Comparison of ENCODE assay signal across 29 cellular contexts in the genomic region with DNA sequence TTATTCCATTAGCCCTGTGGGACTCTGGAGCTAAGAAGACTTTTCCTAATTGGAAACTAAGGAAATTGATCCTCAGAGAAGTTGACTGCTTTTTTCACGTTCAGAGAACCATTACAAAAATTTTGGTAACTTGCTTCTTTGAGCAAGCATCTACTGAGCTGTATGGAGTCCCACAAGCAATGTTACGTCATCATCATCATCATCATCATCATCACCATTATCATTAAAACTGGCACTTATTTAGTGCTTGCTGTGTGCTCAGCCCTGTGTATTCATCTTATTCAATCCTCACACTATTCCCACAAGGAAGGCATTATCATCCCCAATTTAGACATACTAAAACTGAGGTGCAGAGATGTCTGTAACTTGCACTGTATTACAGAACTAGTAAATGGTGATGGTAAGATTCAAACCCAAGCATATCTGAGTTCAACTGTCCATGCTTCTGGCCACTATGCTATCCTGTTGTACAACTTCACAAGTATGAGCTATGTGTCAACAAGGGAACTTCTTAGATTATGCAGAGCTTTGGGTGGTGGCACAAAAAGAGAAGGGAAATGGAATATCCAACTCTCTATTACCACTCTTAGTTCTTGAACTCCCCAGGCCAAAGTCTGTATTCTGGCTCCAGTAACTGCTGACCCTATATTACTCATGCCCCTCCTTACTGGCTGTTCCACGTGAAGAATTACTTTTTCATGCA. TPM values are rescaled to one million over a fixed set of nuclear protein-coding genes. Genes with fewer than 3 reads are reported as not detected.
DNase-seq lines count a peak whose midpoint lies in the region; ATAC-seq, FAIRE-seq and TF ChIP-seq lines count a peak whose summit lies in the region.
"Had no signal": no experiment of that assay in that cellular context is flagged by ENCODE, and none has a peak within 500 bp of the region (broad histone marks: within the 10 kb centered on the region; RNA-seq: fewer than 3 reads in every experiment).

No MANE protein-coding gene starts in this region.

- H3K79me2 ChIP-seq in HepG2 (ENCODE audit: insufficient read depth, low read length) (no peaks in the 10 kb centered on the region), trophoblast cell (ENCODE audit: control insufficient read depth, insufficient read depth, low read length, poor library complexity) (no peaks in the 10 kb centered on the region)

- no peak overlapping the region for H3K23ac ChIP-seq in trophoblast cell (ENCODE audit: low read length)

- H2BK12ac ChIP-seq in trophoblast cell (ENCODE audit: low read length) = no peak overlapping the region

- no peak overlapping the region for H2AFZ ChIP-seq in HepG2 (ENCODE audit: low read length)
- no peak overlapping the region for H2AFZ ChIP-seq in trophoblast cell (ENCODE audit: insufficient read depth, low read length, poor library complexity)

- no peak for DNase-seq in HepG2 (ENCODE audit: low spot score)
- no peak for DNase-seq in right lobe of liver
- DNase-seq in trophoblast cell = peak; percentile 53 to 74
- DNase-seq: 8988T; ACHN; BE2C; C1 segment of cervical spinal cord; CD4-positive, alpha-beta memory T cell; CD4-positive, CD25-positive, alpha-beta regulatory T cell; CD8-positive, alpha-beta memory T cell; COR-L47; DMS 273 treated with DMSO at 0.1 percent for 48 hours; DMS153; DMS53; DMS79; DND-41; EL; GDM1 had no signal

- no peak overlapping the region for H4K8ac ChIP-seq in trophoblast cell (ENCODE audit: low read depth, low read length)

- CTCF ChIA-PET in HepG2 (lab: Yijun Ruan, JAX; ENCODE audit: low intra/inter-chr PET ratio, low total read pairs) = no interaction called here

- H2BK5ac ChIP-seq in trophoblast cell (ENCODE audit: low read depth, low read length, poor library complexity) = no peak overlapping the region

- no peak overlapping the region for H2AK5ac ChIP-seq in trophoblast cell (ENCODE audit: low read length)

- TF ChIP-seq CTCF in HepG2 (CRISPR knock-in tag; IDR thresholded peaks at IDR 0.05) (no peak), right lobe of liver (IDR thresholded peaks at IDR 0.05) (no peak)

- H3K4me3 ChIP-seq in HepG2 (replicated peaks in 1 of 3; ENCODE audit: insufficient read depth in 1 of 3, low read depth in 2 of 3, low read length in 3 of 3) (no peak overlapping the region), right lobe of liver (no peak overlapping the region), trophoblast cell (ENCODE audit: low read depth, low read length) (no peak overlapping the region)
- H3K4me3 ChIP-seq: BLaER1, GM12878 had no signal

- H3K36me3 ChIP-seq in HepG2 (replicated peaks in 1 of 2; ENCODE audit: control insufficient read depth in 1 of 2, insufficient read depth in 2 of 2, low read length in 2 of 2) (no peaks in the 10 kb centered on the region), right lobe of liver (no peaks in the 10 kb centered on the region), trophoblast cell (ENCODE audit: control insufficient read depth in 1 of 2, insufficient read depth in 2 of 2, low read length in 2 of 2) (no peaks in the 10 kb centered on the region)
- H3K36me3 ChIP-seq: BE2C, BLaER1 had no signal

- H3K14ac ChIP-seq in trophoblast cell (ENCODE audit: low read length) = no peak overlapping the region

- no peak for ATAC-seq in HepG2
- ATAC-seq in right lobe of liver = no peak
- no peak for ATAC-seq in HG02840 (IDR thresholded peaks at IDR 0.05; ENCODE audit: low FRiP score, unreplicated experiment)
- ATAC-seq: GM12878 had no signal

- WGBS in HepG2 (ENCODE audit: low lambda C conversion rate) = 6% methylated on average over 3 of the region's 3 CpGs
- 45% methylated on average over 3 of the region's 3 CpGs for WGBS in right lobe of liver (ENCODE audit: insufficient coverage, low coverage, low lambda C conversion rate, missing lambda C conversion rate)
- no CpG with 5 or more reads among the region's 3 CpGs for WGBS in trophoblast cell (ENCODE audit: extremely low coverage, insufficient coverage, insufficient read length)

- intact Hi-C loops in HepG2 (cut with micrococcal nuclease; ENCODE audit: unreplicated experiment) (no loop called here), right lobe of liver (cut with DNase I) (no loop called here)

- H3K9me3 ChIP-seq in HepG2 (ENCODE audit: low read length) (no peaks in the 10 kb centered on the region), right lobe of liver (no peaks in the 10 kb centered on the region), trophoblast cell (ENCODE audit: insufficient read depth, low read depth, low read length) (peaks cover 2% of the 10 kb centered on the region)
- H3K9me3 ChIP-seq: BE2C, BLaER1 had no signal

- FAIRE-seq in HepG2 (lab: Jason Lieb, UNC) = no peak
- FAIRE-seq: A204.1, GM12878, GM12892, GM18507 had no signal

- H3K9ac ChIP-seq in HepG2 (ENCODE audit: insufficient read depth, low read depth, low read length) (no peak overlapping the region), trophoblast cell (ENCODE audit: low read length) (no peak overlapping the region)
- H3K9ac ChIP-seq: BLaER1 had no signal

- H3K4me1 ChIP-seq in HepG2 (ENCODE audit: insufficient read depth, low read length) (no peaks in the 10 kb centered on the region), right lobe of liver (no peaks in the 10 kb centered on the region), trophoblast cell (ENCODE audit: control insufficient read depth in 1 of 2, insufficient read depth in 2 of 2, low read length in 2 of 2) (peaks cover 14 to 26% of the 10 kb centered on the region in 2 experiments)
- H3K4me1 ChIP-seq: BE2C, BLaER1 had no signal

- TF ChIP-seq EP300 in HepG2 (IDR thresholded peaks at IDR 0.05; ENCODE audit: low read depth in 2 of 2, low read length in 2 of 2) (no peak), HepG2 (CRISPR knock-in tag; IDR thresholded peaks at IDR 0.05; ENCODE audit: borderline replicate concordance) (no peak)

- no peak overlapping the region for H3K18ac ChIP-seq in trophoblast cell (ENCODE audit: low read length)

- BruUV-seq in HepG2 (replicated peaks; lab: Mats Ljungman, UMichigan) = no TSS peak

- H3K79me1 ChIP-seq in trophoblast cell (ENCODE audit: low read length) = peaks cover 4% of the 10 kb centered on the region

- POLR2A ChIA-PET in HepG2 (lab: Yijun Ruan, JAX) = no interaction called here

- TF ChIP-seq POLR2A in HepG2 (IDR thresholded peaks at IDR 0.05; ENCODE audit: insufficient read depth in 1 of 2, low read depth in 2 of 2, low read length in 2 of 2) (no peak), right lobe of liver (IDR thresholded peaks at IDR 0.05) (no peak)

- no peak for TF ChIP-seq RAD21 in HepG2 (CRISPR knock-in tag; IDR thresholded peaks at IDR 0.05)

- H4K91ac ChIP-seq in trophoblast cell (ENCODE audit: low read depth, low read length) = no peak overlapping the region

- H3K4me2 ChIP-seq in HepG2 (ENCODE audit: low read depth, low read length) (no peak overlapping the region), trophoblast cell (ENCODE audit: low read length) (no peak overlapping the region)
- H3K4me2 ChIP-seq: BLaER1 had no signal

- H4K20me1 ChIP-seq in HepG2 (ENCODE audit: insufficient read depth, low read length) = no peaks in the 10 kb centered on the region
- H4K20me1 ChIP-seq: BLaER1 had no signal

- in situ Hi-C loops in HepG2 (cut with HindIII; ENCODE audit: extremely low pct_ligation_motif_present, low pct_unique_long_range_greater_than_20kb) = no loop called here

- no peak overlapping the region for H4K12ac ChIP-seq in trophoblast cell (ENCODE audit: low read depth, low read length)

- H2BK120ac ChIP-seq in trophoblast cell (ENCODE audit: insufficient read depth, low read length, poor library complexity) = no peak overlapping the region

- no peak overlapping the region for H3K4ac ChIP-seq in trophoblast cell (ENCODE audit: low read depth, low read length)

- H3K27ac ChIP-seq in HepG2 (ENCODE audit: extremely low read length, insufficient read depth, low read length) = no peak overlapping the region
- no peak overlapping the region for H3K27ac ChIP-seq in right lobe of liver
- peak overlapping the region; percentile 12 for H3K27ac ChIP-seq in trophoblast cell (ENCODE audit: low read depth, low read length)
- H3K27ac ChIP-seq: BLaER1 had no signal

- H3K27me3 ChIP-seq in HepG2 (ENCODE audit: control insufficient read depth in 1 of 2, insufficient read depth in 2 of 2, low read length in 2 of 2) (peaks cover 0 to 24% of the 10 kb centered on the region in 2 experiments; a peak in 1 of 5 replicates), right lobe of liver (no peaks in the 10 kb centered on the region), trophoblast cell (ENCODE audit: insufficient read depth, low read length) (peaks cover 4% of the 10 kb centered on the region)
- H3K27me3 ChIP-seq: BLaER1 had no signal

RNA-seq across cellular contexts. Expression of gene KRT1, which starts 6.3 kb away (rescaled TPM):
- total RNA-seq in HepG2 (2016; rRNA removed; fragmentation: Illumina TruSeq; extraction: Trizol) (not detected in 2 replicates), right lobe of liver (not detected)
- not detected in 2 replicates for total RNA-seq in HepG2 (2016; cell fraction: cytosol; rRNA removed; fragmentation: Illumina TruSeq; extraction: Trizol; ENCODE audit: low read depth)
- not detected in 2 replicates for total RNA-seq in HepG2 (2016; cell fraction: insoluble cytoplasmic fraction; rRNA removed; fragmentation: Illumina TruSeq; extraction: Trizol)
- total RNA-seq in HepG2 (2016; cell fraction: membrane; rRNA removed; fragmentation: Illumina TruSeq; extraction: Trizol) = not detected in 2 replicates
- total RNA-seq in HepG2 (2016; cell fraction: nucleus; rRNA removed; fragmentation: Illumina TruSeq; extraction: Trizol) = not detected in 2 replicates
- polyA plus RNA-seq in HepG2 (2011; rRNA removed) = not detected in 2 replicates
- not detected in 2 replicates for polyA plus RNA-seq in HepG2 (2011; cell fraction: cytosol; rRNA removed)
- polyA plus RNA-seq in HepG2 (2011; cell fraction: nucleus; rRNA removed) = not detected in 2 replicates
- not detected in 2 replicates for polyA plus RNA-seq in HepG2 (2012)
- polyA plus RNA-seq in HepG2 (2016; cell fraction: cytosol; fragmentation: Illumina TruSeq; extraction: Trizol; ENCODE audit: low read depth) = not detected in 2 replicates
- not detected in 2 replicates for polyA plus RNA-seq in HepG2 (2016; cell fraction: insoluble cytoplasmic fraction; fragmentation: Illumina TruSeq; extraction: Trizol; ENCODE audit: low read depth)
- not detected in 2 replicates for polyA plus RNA-seq in HepG2 (2016; cell fraction: membrane; fragmentation: Illumina TruSeq; extraction: Trizol; ENCODE audit: low read depth)
- not detected in 2 replicates for polyA plus RNA-seq in HepG2 (2016; cell fraction: nucleus; fragmentation: Illumina TruSeq; extraction: Trizol; ENCODE audit: insufficient read depth, low read depth)
- not detected in 2 replicates for polyA minus RNA-seq in HepG2 (2011; rRNA and poly(A)+ RNA removed; ENCODE audit: low replicate concordance)
- polyA minus RNA-seq in HepG2 (2011; cell fraction: cytosol; rRNA and poly(A)+ RNA removed) = not detected in 2 replicates
- polyA minus RNA-seq in HepG2 (2011; cell fraction: nucleus; rRNA and poly(A)+ RNA removed) = not detected in 2 replicates
- not detected in 2 replicates for polyA plus RNA-seq in trophoblast cell (2013)
- total RNA-seq: A673; CD8-positive, alpha-beta memory T cell; Daoy; G401; GM12878 had no signal
- polyA plus RNA-seq: AG04450, CD14-positive monocyte, GM12878 had no signal

RNA-seq across cellular contexts. Expression of gene KRT2, which starts 21.9 kb away (rescaled TPM):
- not detected in 2 replicates for total RNA-seq in HepG2 (2016; rRNA removed; fragmentation: Illumina TruSeq; extraction: Trizol)
- not detected in 2 replicates for total RNA-seq in HepG2 (2016; cell fraction: cytosol; rRNA removed; fragmentation: Illumina TruSeq; extraction: Trizol; ENCODE audit: low read depth)
- total RNA-seq in HepG2 (2016; cell fraction: insoluble cytoplasmic fraction; rRNA removed; fragmentation: Illumina TruSeq; extraction: Trizol) = not detected in 2 replicates
- not detected in 2 replicates for total RNA-seq in HepG2 (2016; cell fraction: membrane; rRNA removed; fragmentation: Illumina TruSeq; extraction: Trizol)
- total RNA-seq in HepG2 (2016; cell fraction: nucleus; rRNA removed; fragmentation: Illumina TruSeq; extraction: Trizol) = not detected in 2 replicates
- not detected in 2 replicates for polyA plus RNA-seq in HepG2 (2011; rRNA removed)
- polyA plus RNA-seq in HepG2 (2011; cell fraction: cytosol; rRNA removed) = not detected in 2 replicates
- polyA plus RNA-seq in HepG2 (2011; cell fraction: nucleus; rRNA removed) = not detected in 2 replicates
- polyA plus RNA-seq in HepG2 (2012) = not detected in 2 replicates
- polyA plus RNA-seq in HepG2 (2016; cell fraction: cytosol; fragmentation: Illumina TruSeq; extraction: Trizol; ENCODE audit: low read depth) = not detected in 2 replicates
- not detected in 2 replicates for polyA plus RNA-seq in HepG2 (2016; cell fraction: insoluble cytoplasmic fraction; fragmentation: Illumina TruSeq; extraction: Trizol; ENCODE audit: low read depth)
- not detected in 2 replicates for polyA plus RNA-seq in HepG2 (2016; cell fraction: membrane; fragmentation: Illumina TruSeq; extraction: Trizol; ENCODE audit: low read depth)
- polyA plus RNA-seq in HepG2 (2016; cell fraction: nucleus; fragmentation: Illumina TruSeq; extraction: Trizol; ENCODE audit: insufficient read depth, low read depth) = not detected in 2 replicates
- not detected in 2 replicates for polyA minus RNA-seq in HepG2 (2011; rRNA and poly(A)+ RNA removed; ENCODE audit: low replicate concordance)
- polyA minus RNA-seq in HepG2 (2011; cell fraction: cytosol; rRNA and poly(A)+ RNA removed) = not detected in 2 replicates
- polyA minus RNA-seq in HepG2 (2011; cell fraction: nucleus; rRNA and poly(A)+ RNA removed) = not detected in 2 replicates
- not detected for total RNA-seq in right lobe of liver
- not detected in 2 replicates for polyA plus RNA-seq in trophoblast cell (2013)
- total RNA-seq: A673; CD8-positive, alpha-beta memory T cell; G401 had no signal
- polyA plus RNA-seq: AG04450, CD14-positive monocyte had no signal

RNA-seq across cellular contexts. Expression of gene KRT77, which starts 29.5 kb away (rescaled TPM):
- total RNA-seq in HepG2 (2016; rRNA removed; fragmentation: Illumina TruSeq; extraction: Trizol) = not detected in 2 replicates
- total RNA-seq in HepG2 (2016; cell fraction: cytosol; rRNA removed; fragmentation: Illumina TruSeq; extraction: Trizol; ENCODE audit: low read depth) = not detected in 2 replicates
- total RNA-seq in HepG2 (2016; cell fraction: insoluble cytoplasmic fraction; rRNA removed; fragmentation: Illumina TruSeq; extraction: Trizol) = not detected in 2 replicates
- total RNA-seq in HepG2 (2016; cell fraction: membrane; rRNA removed; fragmentation: Illumina TruSeq; extraction: Trizol) = not detected in 2 replicates
- not detected in 2 replicates for total RNA-seq in HepG2 (2016; cell fraction: nucleus; rRNA removed; fragmentation: Illumina TruSeq; extraction: Trizol)
- not detected in 2 replicates for polyA plus RNA-seq in HepG2 (2011; rRNA removed)
- not detected in 2 replicates for polyA plus RNA-seq in HepG2 (2011; cell fraction: cytosol; rRNA removed)
- not detected in 2 replicates for polyA plus RNA-seq in HepG2 (2011; cell fraction: nucleus; rRNA removed)
- not detected in 2 replicates for polyA plus RNA-seq in HepG2 (2012)
- not detected in 2 replicates for polyA plus RNA-seq in HepG2 (2016; cell fraction: cytosol; fragmentation: Illumina TruSeq; extraction: Trizol; ENCODE audit: low read depth)
- not detected in 2 replicates for polyA plus RNA-seq in HepG2 (2016; cell fraction: insoluble cytoplasmic fraction; fragmentation: Illumina TruSeq; extraction: Trizol; ENCODE audit: low read depth)
- polyA plus RNA-seq in HepG2 (2016; cell fraction: membrane; fragmentation: Illumina TruSeq; extraction: Trizol; ENCODE audit: low read depth) = not detected in 2 replicates
- not detected in 2 replicates for polyA plus RNA-seq in HepG2 (2016; cell fraction: nucleus; fragmentation: Illumina TruSeq; extraction: Trizol; ENCODE audit: insufficient read depth, low read depth)
- polyA minus RNA-seq in HepG2 (2011; rRNA and poly(A)+ RNA removed; ENCODE audit: low replicate concordance) = not detected in 2 replicates
- polyA minus RNA-seq in HepG2 (2011; cell fraction: cytosol; rRNA and poly(A)+ RNA removed) = not detected in 2 replicates
- not detected in 2 replicates for polyA minus RNA-seq in HepG2 (2011; cell fraction: nucleus; rRNA and poly(A)+ RNA removed)
- not detected for total RNA-seq in right lobe of liver
- polyA plus RNA-seq in trophoblast cell (2013) = 0.04 and 0.05 TPM in 2 replicates
- total RNA-seq: A673; CD4-positive, alpha-beta memory T cell; CD4-positive, CD25-positive, alpha-beta regulatory T cell; CD8-positive, alpha-beta memory T cell; Daoy; G401; GM12878 had no signal
- polyA plus RNA-seq: AG04450; CD14-positive monocyte; CD4-positive, alpha-beta memory T cell; CD4-positive, CD25-positive, alpha-beta regulatory T cell; CD8-positive, alpha-beta memory T cell; GM12878 had no signal

RNA-seq across cellular contexts. Expression of gene KRT73, which starts 55.5 kb away (rescaled TPM):
- total RNA-seq in HepG2 (2016; rRNA removed; fragmentation: Illumina TruSeq; extraction: Trizol) (not detected in 2 replicates), right lobe of liver (not detected)
- total RNA-seq in HepG2 (2016; cell fraction: cytosol; rRNA removed; fragmentation: Illumina TruSeq; extraction: Trizol; ENCODE audit: low read depth) = not detected in 2 replicates
- not detected in 2 replicates for total RNA-seq in HepG2 (2016; cell fraction: insoluble cytoplasmic fraction; rRNA removed; fragmentation: Illumina TruSeq; extraction: Trizol)
- not detected in 2 replicates for total RNA-seq in HepG2 (2016; cell fraction: membrane; rRNA removed; fragmentation: Illumina TruSeq; extraction: Trizol)
- not detected in 2 replicates for total RNA-seq in HepG2 (2016; cell fraction: nucleus; rRNA removed; fragmentation: Illumina TruSeq; extraction: Trizol)
- not detected in 2 replicates for polyA plus RNA-seq in HepG2 (2011; rRNA removed)
- polyA plus RNA-seq in HepG2 (2011; cell fraction: cytosol; rRNA removed) = not detected in 2 replicates
- not detected in 2 replicates for polyA plus RNA-seq in HepG2 (2011; cell fraction: nucleus; rRNA removed)
- not detected in 2 replicates for polyA plus RNA-seq in HepG2 (2012)
- polyA plus RNA-seq in HepG2 (2016; cell fraction: cytosol; fragmentation: Illumina TruSeq; extraction: Trizol; ENCODE audit: low read depth) = not detected in 2 replicates
- polyA plus RNA-seq in HepG2 (2016; cell fraction: insoluble cytoplasmic fraction; fragmentation: Illumina TruSeq; extraction: Trizol; ENCODE audit: low read depth) = not detected in 2 replicates
- not detected in 2 replicates for polyA plus RNA-seq in HepG2 (2016; cell fraction: membrane; fragmentation: Illumina TruSeq; extraction: Trizol; ENCODE audit: low read depth)
- polyA plus RNA-seq in HepG2 (2016; cell fraction: nucleus; fragmentation: Illumina TruSeq; extraction: Trizol; ENCODE audit: insufficient read depth, low read depth) = not detected in 2 replicates
- polyA minus RNA-seq in HepG2 (2011; rRNA and poly(A)+ RNA removed; ENCODE audit: low replicate concordance) = not detected in 2 replicates
- not detected in 2 replicates for polyA minus RNA-seq in HepG2 (2011; cell fraction: cytosol; rRNA and poly(A)+ RNA removed)
- not detected in 2 replicates for polyA minus RNA-seq in HepG2 (2011; cell fraction: nucleus; rRNA and poly(A)+ RNA removed)
- polyA plus RNA-seq in trophoblast cell (2013) = not detected in 2 replicates
- total RNA-seq: A673, Daoy, G401, GM12878 had no signal
- polyA plus RNA-seq: AG04450, CD14-positive monocyte, GM12878 had no signal

Comparison
In these comparisons a context has a peak if more than half of its experiments do, and no peak if none do; other contexts are left out.
1. DNase-seq: peak in trophoblast cell (2 of 2); none in HepG2 (single experiment) and right lobe of liver (0 of 3).